ENCODE assay signal across 10 cellular contexts in genomic region chr6:169851641-169852503, GRCh38.
A peak's percentile ranks its signal among the peaks of the same experiment; 100 is the strongest.
DNase-seq lines count a peak whose midpoint lies in the region; TF ChIP-seq lines count a peak whose summit lies in the region.
"Had no signal": no experiment of that assay in that cellular context is flagged by ENCODE, and none has a peak within 500 bp of the region (broad histone marks: within the 10 kb centered on the region; RNA-seq: fewer than 3 reads in every experiment).

No MANE protein-coding gene starts in this region.

- peaks cover 10% of the 10 kb centered on the region for H3K4me1 Mint-ChIP-seq in type B pancreatic cell (ENCODE audit: unreplicated experiment)
- H3K4me1 Mint-ChIP-seq in CD8-positive, alpha-beta memory T cell = peaks cover 0 to 1% (median 0%) of the 10 kb centered on the region in 3 donors

- DNase-seq in NCI-H82 (lab: John Stamatoyannopoulos, UW) = peak; percentile 98
- peak; percentile 25 for DNase-seq in choroid plexus epithelial cell (ENCODE audit: low read depth)
- peak; percentile 61 for DNase-seq in type B pancreatic cell (ENCODE audit: extremely low spot score, unreplicated experiment)
- no peak for DNase-seq in GOT3 (lab: John Stamatoyannopoulos, UW)
- DNase-seq in CD8-positive, alpha-beta memory T cell = no peak
- DNase-seq in HEK293T (ENCODE audit: extremely low spot score) = no peak
- DNase-seq in NCI-H526 treated with DMSO at 0.1 percent for 48 hours (lab: John Stamatoyannopoulos, UW) = no peak
- DNase-seq: activated T-cell treated with anti-CD3 and anti-CD28 coated beads, Interleukin-2, amount 50 U/mL, for 1 hour; SW 1271 had no signal

- H3K4me3 Mint-ChIP-seq in type B pancreatic cell = no peak overlapping the region
- no peak overlapping the region for H3K4me3 Mint-ChIP-seq in CD8-positive, alpha-beta memory T cell

- H3K4me3 ChIP-seq in choroid plexus epithelial cell (ENCODE audit: low read depth, low read length) (no peak overlapping the region), liver (ENCODE audit: low read depth in 1 of 3, low read length in 3 of 3) (no peak overlapping the region)
- H3K4me3 ChIP-seq in CD8-positive, alpha-beta memory T cell (ENCODE audit: low read length) = no peak overlapping the region

- H3K27me3 ChIP-seq in liver (ENCODE audit: control insufficient read depth in 4 of 4, insufficient read depth in 4 of 4, low read length in 3 of 4) = no peaks in the 10 kb centered on the region
- peaks cover 5% of the 10 kb centered on the region for H3K27me3 ChIP-seq in CD8-positive, alpha-beta memory T cell (ENCODE audit: insufficient read depth, low read length, poor library complexity, severe bottlenecking)

- TF ChIP-seq CTCF in choroid plexus epithelial cell (conservative IDR thresholded peaks at IDR 0.05; ENCODE audit: low read depth, low read length) (no peak), liver (IDR thresholded peaks at IDR 0.05; ENCODE audit: low read depth, low read length, missing input control) (no peak), type B pancreatic cell (conservative IDR thresholded peaks at IDR 0.05) (no peak)

- peak overlapping the region in 1 of 2 donors; percentile 7 for H3K27ac ChIP-seq in liver (ENCODE audit: low read depth in 1 of 2, low read length in 2 of 2)
- H3K27ac ChIP-seq in CD8-positive, alpha-beta memory T cell (ENCODE audit: low read depth, low read length) = no peak overlapping the region

- peaks cover 3% of the 10 kb centered on the region for H3K27me3 Mint-ChIP-seq in type B pancreatic cell
- H3K27me3 Mint-ChIP-seq in CD8-positive, alpha-beta memory T cell = peaks cover 1 to 19% of the 10 kb centered on the region in 2 donors

- H3K36me3 Mint-ChIP-seq in type B pancreatic cell = no peaks in the 10 kb centered on the region
- no peaks in the 10 kb centered on the region for H3K36me3 Mint-ChIP-seq in CD8-positive, alpha-beta memory T cell

- CTCF ChIA-PET in CD8-positive, alpha-beta memory T cell (lab: Charles Lee) = no interaction called here
- CTCF ChIA-PET in HEK293T (lab: Yijun Ruan, JAX) = no interaction called here

- H3K9me3 ChIP-seq in liver (ENCODE audit: control insufficient read depth in 4 of 4, low read length in 3 of 4) = no peaks in the 10 kb centered on the region
- H3K9me3 ChIP-seq in CD8-positive, alpha-beta memory T cell (ENCODE audit: low read length) = no peaks in the 10 kb centered on the region

- TF ChIP-seq RAD21 in liver (IDR thresholded peaks at IDR 0.05) = no peak

- H3K9ac ChIP-seq in liver (ENCODE audit: low read depth in 1 of 2, low read length in 2 of 2) = no peak overlapping the region

- POLR2A ChIA-PET in CD8-positive, alpha-beta memory T cell (lab: Charles Lee) = no interaction called here
- POLR2A ChIA-PET in HEK293T (lab: Yijun Ruan, JAX) = no interaction called here

- WGBS in liver = 82% methylated on average over 22 of the region's 22 CpGs

- H3K4me1 ChIP-seq in liver (ENCODE audit: control insufficient read depth in 4 of 4, insufficient read depth in 4 of 4, low read length in 3 of 4) = no peaks in the 10 kb centered on the region
- no peaks in the 10 kb centered on the region for H3K4me1 ChIP-seq in CD8-positive, alpha-beta memory T cell (ENCODE audit: insufficient read depth, low read length)

- no peak overlapping the region for H3K27ac Mint-ChIP-seq in type B pancreatic cell
- H3K27ac Mint-ChIP-seq in CD8-positive, alpha-beta memory T cell = no peak overlapping the region

- no peaks in the 10 kb centered on the region for H3K9me3 Mint-ChIP-seq in type B pancreatic cell
- peaks cover 0 to 1% (median 0%) of the 10 kb centered on the region in 5 donors for H3K9me3 Mint-ChIP-seq in CD8-positive, alpha-beta memory T cell

- no peaks in the 10 kb centered on the region for H3K36me3 ChIP-seq in liver (ENCODE audit: control insufficient read depth in 4 of 4, insufficient read depth in 3 of 4, low read depth in 1 of 4, low read length in 3 of 4)
- H3K36me3 ChIP-seq in CD8-positive, alpha-beta memory T cell (ENCODE audit: insufficient read depth, low read length) = no peaks in the 10 kb centered on the region

TF ChIP-seq in liver, 16 proteins besides CTCF, POLR2A, EP300 and RAD21:
- TF ChIP-seq JUND (IDR thresholded peaks at IDR 0.05) = peak in 1 of 2 donors; percentile 53
- TF ChIP-seq, protein P1, sequence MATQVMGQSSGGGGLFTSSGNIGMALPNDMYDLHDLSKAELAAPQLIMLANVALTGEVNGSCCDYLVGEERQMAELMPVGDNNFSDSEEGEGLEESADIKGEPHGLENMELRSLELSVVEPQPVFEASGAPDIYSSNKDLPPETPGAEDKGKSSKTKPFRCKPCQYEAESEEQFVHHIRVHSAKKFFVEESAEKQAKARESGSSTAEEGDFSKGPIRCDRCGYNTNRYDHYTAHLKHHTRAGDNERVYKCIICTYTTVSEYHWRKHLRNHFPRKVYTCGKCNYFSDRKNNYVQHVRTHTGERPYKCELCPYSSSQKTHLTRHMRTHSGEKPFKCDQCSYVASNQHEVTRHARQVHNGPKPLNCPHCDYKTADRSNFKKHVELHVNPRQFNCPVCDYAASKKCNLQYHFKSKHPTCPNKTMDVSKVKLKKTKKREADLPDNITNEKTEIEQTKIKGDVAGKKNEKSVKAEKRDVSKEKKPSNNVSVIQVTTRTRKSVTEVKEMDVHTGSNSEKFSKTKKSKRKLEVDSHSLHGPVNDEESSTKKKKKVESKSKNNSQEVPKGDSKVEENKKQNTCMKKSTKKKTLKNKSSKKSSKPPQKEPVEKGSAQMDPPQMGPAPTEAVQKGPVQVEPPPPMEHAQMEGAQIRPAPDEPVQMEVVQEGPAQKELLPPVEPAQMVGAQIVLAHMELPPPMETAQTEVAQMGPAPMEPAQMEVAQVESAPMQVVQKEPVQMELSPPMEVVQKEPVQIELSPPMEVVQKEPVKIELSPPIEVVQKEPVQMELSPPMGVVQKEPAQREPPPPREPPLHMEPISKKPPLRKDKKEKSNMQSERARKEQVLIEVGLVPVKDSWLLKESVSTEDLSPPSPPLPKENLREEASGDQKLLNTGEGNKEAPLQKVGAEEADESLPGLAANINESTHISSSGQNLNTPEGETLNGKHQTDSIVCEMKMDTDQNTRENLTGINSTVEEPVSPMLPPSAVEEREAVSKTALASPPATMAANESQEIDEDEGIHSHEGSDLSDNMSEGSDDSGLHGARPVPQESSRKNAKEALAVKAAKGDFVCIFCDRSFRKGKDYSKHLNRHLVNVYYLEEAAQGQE (IDR thresholded peaks at IDR 0.05) = no peak
- TF ChIP-seq NR2F2 (IDR thresholded peaks at IDR 0.05) = peak; percentile 85
- TF ChIP-seq SP1 (IDR thresholded peaks at IDR 0.05) = peak; percentile 18
- no peak for TF ChIP-seq FOXA2 (IDR thresholded peaks at IDR 0.05)
- no peak for TF ChIP-seq YY1 (IDR thresholded peaks at IDR 0.05)

TF ChIP-seq in HEK293T, 16 proteins besides CTCF, POLR2A, EP300 and RAD21:
- TF ChIP-seq TARDBP (IDR thresholded peaks at IDR 0.05) = no peak
- TF ChIP-seq LEF1 (IDR thresholded peaks at IDR 0.05; ENCODE audit: borderline replicate concordance) = no peak
- no peak for TF ChIP-seq SUZ12 (IDR thresholded peaks at IDR 0.05)
- no peak for TF ChIP-seq SP1 (IDR thresholded peaks at IDR 0.05)
- TF ChIP-seq FOXK2 (IDR thresholded peaks at IDR 0.05) = no peak
- no peak for TF ChIP-seq NFRKB (IDR thresholded peaks at IDR 0.05)
- no peak for TF ChIP-seq ARNT (IDR thresholded peaks at IDR 0.05)
- no peak for TF ChIP-seq BHLHE40 (IDR thresholded peaks at IDR 0.05; ENCODE audit: borderline replicate concordance)
- TF ChIP-seq, protein P2, sequence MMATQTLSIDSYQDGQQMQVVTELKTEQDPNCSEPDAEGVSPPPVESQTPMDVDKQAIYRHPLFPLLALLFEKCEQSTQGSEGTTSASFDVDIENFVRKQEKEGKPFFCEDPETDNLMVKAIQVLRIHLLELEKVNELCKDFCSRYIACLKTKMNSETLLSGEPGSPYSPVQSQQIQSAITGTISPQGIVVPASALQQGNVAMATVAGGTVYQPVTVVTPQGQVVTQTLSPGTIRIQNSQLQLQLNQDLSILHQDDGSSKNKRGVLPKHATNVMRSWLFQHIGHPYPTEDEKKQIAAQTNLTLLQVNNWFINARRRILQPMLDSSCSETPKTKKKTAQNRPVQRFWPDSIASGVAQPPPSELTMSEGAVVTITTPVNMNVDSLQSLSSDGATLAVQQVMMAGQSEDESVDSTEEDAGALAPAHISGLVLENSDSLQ (IDR thresholded peaks at IDR 0.05) = no peak
- no peak for TF ChIP-seq ELF4 (IDR thresholded peaks at IDR 0.05)
- TF ChIP-seq ZNF384 (IDR thresholded peaks at IDR 0.05) = no peak
TF ChIP-seq in HEK293T: peak in this region for 0.

Comparison
In these comparisons a context has a peak if more than half of its experiments do, and no peak if none do; other contexts are left out.
1. DNase-seq: peak in NCI-H82 (single experiment), choroid plexus epithelial cell (single experiment) and type B pancreatic cell (single experiment); none in GOT3 (single experiment), CD8-positive, alpha-beta memory T cell (0 of 5), HEK293T (single experiment) and NCI-H526 treated with DMSO at 0.1 percent for 48 hours (single experiment).